ENCODE assay signal across 9 cellular contexts in genomic region chr21:42125571-42126544, GRCh38. TPM values are rescaled to one million over a fixed set of nuclear protein-coding genes. Genes with fewer than 3 reads are reported as not detected.
A peak's percentile ranks its signal among the peaks of the same experiment; 100 is the strongest.
DNase-seq lines count a peak whose midpoint lies in the region; ATAC-seq and TF ChIP-seq lines count a peak whose summit lies in the region.
"Had no signal": no experiment of that assay in that cellular context is flagged by ENCODE, and none has a peak within 500 bp of the region (broad histone marks: within the 10 kb centered on the region; RNA-seq: fewer than 3 reads in every experiment).

No MANE protein-coding gene starts in this region.

- in situ Hi-C loops in ACHN (cut with HindIII; ENCODE audit: low pct_ligation_motif_present, low pct_unique_long_range_greater_than_20kb, low sequenced_read_pairs) (no loop called here), gastrocnemius medialis (cut with MboI; ENCODE audit: low sequenced_read_pairs in 4 of 4) (loop anchor here in 2 of 4 donors (25.0 kb wide), 1 partner anchor 336 kb away; no protein-coding TSS in a partner anchor)

- H3K9me3 ChIP-seq in H9 (ENCODE audit: control insufficient read depth, low read depth, low read length), result no peaks in the 10 kb centered on the region
- H3K9me3 ChIP-seq in esophagus muscularis mucosa, result no peaks in the 10 kb centered on the region
- H3K9me3 ChIP-seq in gastrocnemius medialis, result no peaks in the 10 kb centered on the region

- no peaks in the 10 kb centered on the region for H3K36me3 Mint-ChIP-seq in H9 (ENCODE audit: insufficient read depth in 1 of 3, low read depth in 3 of 3)

- no peak overlapping the region for H3K4me3 Mint-ChIP-seq in H9

- peak; percentile 25 for DNase-seq in ACHN
- DNase-seq in H9, result peak; percentile 43
- peak; percentile 23 for DNase-seq in OCI-M1 (lab: John Stamatoyannopoulos, UW)
- peak; percentile 28 for DNase-seq in glomerular visceral epithelial cell (ENCODE audit: extremely low spot score)
- no peak for DNase-seq in NCI-H1930 (lab: John Stamatoyannopoulos, UW)
- no peak for DNase-seq in esophagus muscularis mucosa (ENCODE audit: extremely low spot score)
- DNase-seq in gastrocnemius medialis, result no peak
- DNase-seq: islet precursor cell had no signal

- H4K20me1 ChIP-seq in H9 (ENCODE audit: control insufficient read depth, insufficient read depth, insufficient read length), result no peaks in the 10 kb centered on the region

- no peaks in the 10 kb centered on the region for H3K79me2 ChIP-seq in H9 (ENCODE audit: insufficient read depth, low read length)

- H4K91ac ChIP-seq in H9 (ENCODE audit: insufficient read length, low read depth, low read length), result no peak overlapping the region

- WGBS in H9 (ENCODE audit: extremely low coverage, insufficient read length, low lambda C conversion rate), result no CpG with 5 or more reads among the region's 29 CpGs
- WGBS in esophagus muscularis mucosa, result 70% methylated on average over 19 of the region's 29 CpGs

- no peak overlapping the region for H3K23ac ChIP-seq in H9 (ENCODE audit: insufficient read length, low read depth, low read length)

- no peak overlapping the region for H3K56ac ChIP-seq in H9 (ENCODE audit: insufficient read length, low read depth, low read length)

- no peak overlapping the region for H2BK5ac ChIP-seq in H9 (ENCODE audit: insufficient read length, low read length)

- H3K4me3 ChIP-seq in esophagus muscularis mucosa (no peak overlapping the region), gastrocnemius medialis (no peak overlapping the region)

- H3T11ph ChIP-seq in H9 (ENCODE audit: low read length), result no peak overlapping the region

- H3K4me2 ChIP-seq in H9 (ENCODE audit: insufficient read depth, insufficient read length, low read length), result no peak overlapping the region

- intact Hi-C loops in esophagus muscularis mucosa (cut with DNase I) (no loop called here), gastrocnemius medialis (cut with DNase I; ENCODE audit: low total_unique reads) (no loop called here)

- H3K4ac ChIP-seq in H9 (ENCODE audit: low read depth, low read length), result no peak overlapping the region

- H2BK15ac ChIP-seq in H9 (ENCODE audit: low read depth, low read length), result no peak overlapping the region

- ATAC-seq in GM19395 (IDR thresholded peaks at IDR 0.05; ENCODE audit: unreplicated experiment) (no peak), gastrocnemius medialis (no peak)

- H3K79me1 ChIP-seq in H9 (ENCODE audit: insufficient read depth, low read depth, low read length, poor library complexity, severe bottlenecking), result no peaks in the 10 kb centered on the region

- no peak for TF ChIP-seq EP300 in esophagus muscularis mucosa (IDR thresholded peaks at IDR 0.05)

- no peak overlapping the region for H2AK5ac ChIP-seq in H9 (ENCODE audit: insufficient read length, low read length)

- H2BK120ac ChIP-seq in H9 (ENCODE audit: low read depth, low read length, poor library complexity, severe bottlenecking), result no peak overlapping the region

- H3K9me3 Mint-ChIP-seq in H9, result no peaks in the 10 kb centered on the region

- H3K27ac Mint-ChIP-seq in H9, result no peak overlapping the region

- H4K5ac ChIP-seq in H9 (ENCODE audit: insufficient read length, low read depth, low read length), result no peak overlapping the region

- no peak overlapping the region for H3K18ac ChIP-seq in H9 (ENCODE audit: insufficient read length, low read depth, low read length)

- H3K27me3 Mint-ChIP-seq in H9 (ENCODE audit: low read depth), result peaks cover 4% of the 10 kb centered on the region

- no peak overlapping the region for H2BK12ac ChIP-seq in H9 (ENCODE audit: insufficient read length, low read depth, low read length)

- peaks cover 7 to 11% of the 10 kb centered on the region in 2 experiments for H3K4me1 Mint-ChIP-seq in H9

- H3K36me3 ChIP-seq in esophagus muscularis mucosa (no peaks in the 10 kb centered on the region), gastrocnemius medialis (no peaks in the 10 kb centered on the region)

- TF ChIP-seq POLR2A in esophagus muscularis mucosa (IDR thresholded peaks at IDR 0.05; ENCODE audit: low read depth), result no peak
- no peak for TF ChIP-seq POLR2A in gastrocnemius medialis (IDR thresholded peaks at IDR 0.05)

- no peak overlapping the region for H4K8ac ChIP-seq in H9 (replicated peaks; ENCODE audit: insufficient read length, low read depth, low read length)

- H3K4me1 ChIP-seq in H9 (ENCODE audit: insufficient read depth, low read length) (no peaks in the 10 kb centered on the region), esophagus muscularis mucosa (no peaks in the 10 kb centered on the region), gastrocnemius medialis (no peaks in the 10 kb centered on the region)

- TF ChIP-seq CTCF in H9 (conservative IDR thresholded peaks at IDR 0.05) (peak; percentile 56), esophagus muscularis mucosa (IDR thresholded peaks at IDR 0.05) (no peak), gastrocnemius medialis (IDR thresholded peaks at IDR 0.05 in 4 of 5, conservative IDR thresholded peaks at IDR 0.05 in 1 of 5) (no peak)

- H3K27me3 ChIP-seq in H9 (ENCODE audit: insufficient read depth, low read length), result no peaks in the 10 kb centered on the region
- H3K27me3 ChIP-seq in esophagus muscularis mucosa, result peaks cover 0 to 71% (median 11%) of the 10 kb centered on the region in 4 donors
- H3K27me3 ChIP-seq in gastrocnemius medialis, result peaks cover 0 to 17% (median 4%) of the 10 kb centered on the region in 3 donors

- H2AFZ ChIP-seq in H9 (ENCODE audit: low read length), result no peak overlapping the region

- no peaks in the 10 kb centered on the region for H3K23me2 ChIP-seq in H9 (ENCODE audit: insufficient read length, low read depth, low read length, poor library complexity, severe bottlenecking)

- no peak overlapping the region for H2BK20ac ChIP-seq in H9 (ENCODE audit: low read depth, low read length, poor library complexity, severe bottlenecking)

- H3K9ac ChIP-seq in H9 (ENCODE audit: extremely low read depth, insufficient read length, low read length), result no peak overlapping the region

- no peak overlapping the region; the same call in 1 of the 2 replicates for H3K14ac ChIP-seq in H9 (ENCODE audit: insufficient read depth, low read length)

- no peak overlapping the region for H3K27ac ChIP-seq in H9 (ENCODE audit: insufficient read length, low read depth, low read length)
- H3K27ac ChIP-seq in esophagus muscularis mucosa (replicated peaks in 1 of 4), result no peak overlapping the region
- H3K27ac ChIP-seq in gastrocnemius medialis, result no peak overlapping the region

RNA-seq across cellular contexts. Expression of gene UMODL1, which starts 54.7 kb away (rescaled TPM):
- total RNA-seq in H9 (2021), result not detected in 2 replicates
- total RNA-seq in esophagus muscularis mucosa, result under 1 TPM in 1 of 4 donors, not detected in 3; 0.13 TPM
- total RNA-seq in gastrocnemius medialis, result under 1 TPM in 1 of 4 donors, not detected in 3; 0.13 TPM

Comparison
In these comparisons a context has a peak if more than half of its experiments do, and no peak if none do; other contexts are left out.
1. DNase-seq: peak in ACHN (single experiment), H9 (single experiment), OCI-M1 (single experiment) and glomerular visceral epithelial cell (single experiment); none in NCI-H1930 (0 of 2), esophagus muscularis mucosa (single experiment) and gastrocnemius medialis (0 of 2).